Comparison of ENCODE assay signal across 8 cellular contexts in the genomic region with DNA sequence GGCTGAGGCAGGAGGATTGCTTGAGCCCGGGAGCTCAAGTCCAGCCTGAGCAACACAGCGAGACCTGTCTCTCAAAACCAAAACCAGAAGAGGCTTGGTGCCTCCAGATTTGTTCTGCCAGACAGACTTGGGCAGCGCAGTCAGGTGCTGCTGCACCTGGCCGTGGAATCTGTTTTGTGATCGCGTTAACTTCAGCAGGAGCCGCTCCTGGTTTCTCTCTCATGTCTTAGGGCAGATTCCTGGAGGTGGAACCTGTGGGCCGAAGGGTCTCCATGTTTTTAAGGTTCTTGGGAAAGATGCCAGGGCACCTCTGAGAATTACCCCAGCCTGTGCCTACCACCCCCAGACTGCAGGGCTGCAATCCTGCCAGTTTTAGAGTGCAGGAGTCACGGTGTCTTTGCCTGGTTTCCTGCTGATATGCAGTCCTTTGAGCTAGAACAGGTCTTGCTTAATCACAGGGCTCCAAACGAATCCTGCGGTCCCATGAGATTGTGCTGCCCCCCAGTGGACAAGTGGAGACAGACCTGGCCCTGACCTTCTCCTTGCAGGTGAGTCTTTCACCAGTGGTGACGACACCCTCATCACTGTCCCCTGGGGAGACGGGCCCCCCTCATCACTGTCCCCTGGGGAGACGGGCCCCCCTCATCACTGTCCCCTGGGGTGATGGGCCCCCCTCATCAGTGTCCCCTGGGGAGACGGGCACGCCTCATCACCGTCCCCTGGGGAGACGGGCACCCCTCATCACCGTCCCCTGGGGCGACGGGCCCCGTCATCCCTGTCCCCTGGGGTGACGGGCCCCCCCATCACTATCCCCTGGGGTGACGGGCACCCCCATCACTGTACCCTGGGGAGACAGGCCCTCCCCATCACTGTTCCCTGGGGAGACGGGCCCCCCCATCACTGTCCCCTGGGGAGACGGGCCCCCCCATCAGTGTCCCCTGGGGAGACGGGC.
A peak's percentile ranks its signal among the peaks of the same experiment; 100 is the strongest.
DNase-seq lines count a peak whose midpoint lies in the region; ATAC-seq lines count a peak whose summit lies in the region.

No MANE protein-coding gene starts in this region.

- peak; percentile 74 for ATAC-seq in HG03159 (IDR thresholded peaks at IDR 0.05; ENCODE audit: unreplicated experiment)
- no peak for ATAC-seq in HG03378 (IDR thresholded peaks at IDR 0.05; ENCODE audit: unreplicated experiment)

- DNase-seq in EH (ENCODE audit: low read depth) = peak; percentile 83
- DNase-seq in NCI-H446 treated with DMSO at 0.1 percent for 48 hours (lab: John Stamatoyannopoulos, UW) = peak; percentile 56
- peak; percentile 84 for DNase-seq in activated CD4-positive, CD25-positive, alpha-beta regulatory T cell treated with anti-CD3 and anti-CD28 coated beads, Interleukin-2, amount 50 U/mL, for 72 hours
- DNase-seq in cerebellar cortex (ENCODE audit: low spot score) = peak; percentile 95
- DNase-seq in kidney glomerular epithelial cell (lab: John Stamatoyannopoulos, UW) = peak; percentile 80
- DNase-seq in stimulated activated CD4-positive, alpha-beta T cell treated with anti-CD3 and anti-CD28 coated beads, Interleukin-2, amount 100 ng/mL, for 24 hours = peak; percentile 88 to 92
